ENCODE assay signal across 12 cellular contexts in genomic region chr14:68576496-68577244, GRCh38.
DNase-seq lines count a peak whose midpoint lies in the region; ATAC-seq, FAIRE-seq and TF ChIP-seq lines count a peak whose summit lies in the region.
"Had no signal": no experiment of that assay in that cellular context is flagged by ENCODE, and none has a peak within 500 bp of the region (broad histone marks: within the 10 kb centered on the region; RNA-seq: fewer than 3 reads in every experiment).

No MANE protein-coding gene starts in this region.

- ATAC-seq in HG03108 (IDR thresholded peaks at IDR 0.05; ENCODE audit: unreplicated experiment) (no peak), GM18520 (IDR thresholded peaks at IDR 0.05; ENCODE audit: unreplicated experiment) (no peak)
- ATAC-seq: activated naive CD8-positive, alpha-beta T cell treated with anti-CD3 and anti-CD28 coated beads, Interleukin-2, amount 50 U/mL, for 24 hours had no signal

- peak; percentile 99 for FAIRE-seq in HTR-8/SVneo (lab: Jason Lieb, UNC)

- DNase-seq in HTR-8/SVneo (ENCODE audit: insufficient read length, low spot score): peak; percentile 96
- DNase-seq in cardiac fibroblast (ENCODE audit: low read depth in 2 of 2): peak; percentile 52
- DNase-seq in activated CD4-positive, alpha-beta T cell treated with anti-CD3 and anti-CD28 coated beads, Interleukin-2, amount 50 U/mL, for 4 hours: no peak
- DNase-seq in AG08396 (ENCODE audit: low spot score): no peak
- DNase-seq: activated naive CD8-positive, alpha-beta T cell treated with anti-CD3 and anti-CD28 coated beads, Interleukin-2, amount 50 U/mL, for 24 hours; H7; NCI-H1417 treated with DMSO at 0.1 percent for 48 hours had no signal

- H3K27ac ChIP-seq in BLaER1: 0 out of 2 replicates have a peak overlapping the region, but pooled peaks have one; percentile 28
- H3K27ac ChIP-seq in muscle layer of duodenum (ENCODE audit: low read length): peak overlapping the region; percentile 17
- H3K27ac ChIP-seq: tibial artery had no signal

- H3K4me1 ChIP-seq in BLaER1: peaks cover 16% of the 10 kb centered on the region
- no peaks in the 10 kb centered on the region for H3K4me1 ChIP-seq in muscle layer of duodenum (ENCODE audit: control insufficient read depth in 1 of 2, insufficient read depth in 2 of 2, low read length in 2 of 2)

- H3K27me3 ChIP-seq in BLaER1: no peaks in the 10 kb centered on the region
- H3K27me3 ChIP-seq in muscle layer of duodenum (ENCODE audit: low read depth, low read length): no peaks in the 10 kb centered on the region
- H3K27me3 ChIP-seq: tibial artery had no signal

- TF ChIP-seq CTCF in cardiac fibroblast (IDR thresholded peaks at IDR 0.05; ENCODE audit: low read depth, low read length): no peak

- H3K9me3 ChIP-seq in BLaER1 (peaks cover 23% of the 10 kb centered on the region; the same call in 1 of the 2 replicates), muscle layer of duodenum (ENCODE audit: control insufficient read depth in 1 of 2, low read length in 2 of 2) (no peaks in the 10 kb centered on the region)
- H3K9me3 ChIP-seq: tibial artery had no signal

- no peak overlapping the region for H3K4me3 ChIP-seq in BLaER1
- no peak overlapping the region for H3K4me3 ChIP-seq in cardiac fibroblast (replicated peaks in 1 of 2; ENCODE audit: low read depth in 2 of 2, low read length in 2 of 2)
- no peak overlapping the region for H3K4me3 ChIP-seq in muscle layer of duodenum (ENCODE audit: low read depth in 1 of 2, low read length in 2 of 2)
- H3K4me3 ChIP-seq: tibial artery had no signal

- H4K20me1 ChIP-seq in BLaER1: no peaks in the 10 kb centered on the region

- no peak overlapping the region for H3K9ac ChIP-seq in BLaER1

- H3K36me3 ChIP-seq in BLaER1 (no peaks in the 10 kb centered on the region), muscle layer of duodenum (ENCODE audit: control insufficient read depth in 1 of 2, insufficient read depth in 2 of 2, low read length in 2 of 2) (no peaks in the 10 kb centered on the region)
- H3K36me3 ChIP-seq: tibial artery had no signal

- H3K4me2 ChIP-seq in BLaER1: peak overlapping the region; percentile 30; the same call in 1 of the 2 replicates

Comparison
In these comparisons a context has a peak if more than half of its experiments do, and no peak if none do; other contexts are left out.
1. DNase-seq: peak in HTR-8/SVneo (single experiment) and cardiac fibroblast (2 of 2); none in activated CD4-positive, alpha-beta T cell treated with anti-CD3 and anti-CD28 coated beads, Interleukin-2, amount 50 U/mL, for 4 hours (0 of 2) and AG08396 (single experiment).